Comparison of ENCODE assay signal across 22 cellular contexts in the genomic region with DNA sequence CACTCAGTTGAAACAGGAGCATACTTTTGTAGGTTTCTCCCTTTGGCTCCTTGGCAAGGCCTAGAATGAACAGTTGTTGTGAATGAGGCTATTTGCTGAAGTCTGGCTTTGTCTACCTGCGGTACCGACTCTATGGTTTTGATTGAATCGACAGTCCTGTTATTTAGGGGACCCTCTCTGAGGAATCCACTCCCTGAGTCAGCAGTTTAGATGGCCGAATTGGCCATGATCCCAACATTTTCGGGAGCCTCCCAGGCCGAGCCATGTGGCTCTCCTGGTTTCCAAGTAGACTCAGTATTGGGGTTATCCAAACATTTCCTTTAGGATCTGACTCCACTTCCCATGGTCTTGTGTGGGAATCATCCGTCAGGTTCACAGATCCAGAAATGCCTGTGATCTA.
DNase-seq lines count a peak whose midpoint lies in the region; ATAC-seq, FAIRE-seq and TF ChIP-seq lines count a peak whose summit lies in the region.
"Had no signal": no experiment of that assay in that cellular context is flagged by ENCODE, and none has a peak within 500 bp of the region (broad histone marks: within the 10 kb centered on the region; RNA-seq: fewer than 3 reads in every experiment).

No MANE protein-coding gene starts in this region.

- POLR2A ChIA-PET in HepG2 (lab: Yijun Ruan, JAX), result no interaction called here
- POLR2A ChIA-PET in IMR-90 (lab: Charles Lee; ENCODE audit: unreplicated experiment), result no interaction called here

- H2BK5ac ChIP-seq in IMR-90 (ENCODE audit: low read depth, low read length, poor library complexity, severe bottlenecking), result no peak overlapping the region

- no peak overlapping the region for H2BK120ac ChIP-seq in IMR-90 (ENCODE audit: low read depth, low read length)

- ATAC-seq in HepG2 (no peak), right lobe of liver (no peak), IMR-90 (ENCODE audit: low read depth) (no peak), HG02763 (IDR thresholded peaks at IDR 0.05; ENCODE audit: unreplicated experiment) (no peak), GM21526 (IDR thresholded peaks at IDR 0.05; ENCODE audit: low FRiP score, unreplicated experiment) (no peak)
- ATAC-seq: GM12878 had no signal

- H3K9ac ChIP-seq in HepG2 (ENCODE audit: insufficient read depth, low read depth, low read length) (no peak overlapping the region), IMR-90 (ENCODE audit: low read depth, low read length) (no peak overlapping the region)
- H3K9ac ChIP-seq: BLaER1 had no signal

- no peak overlapping the region for H3K4me3 ChIP-seq in HepG2 (replicated peaks in 1 of 3; ENCODE audit: insufficient read depth in 1 of 3, low read depth in 2 of 3, low read length in 3 of 3)
- no peak overlapping the region for H3K4me3 ChIP-seq in right lobe of liver
- H3K4me3 ChIP-seq in IMR-90 (ENCODE audit: insufficient read depth, low read depth, low read length), result no peak overlapping the region
- H3K4me3 ChIP-seq: BLaER1, GM12878 had no signal

- no peak overlapping the region for H2BK15ac ChIP-seq in IMR-90 (ENCODE audit: low read depth, low read length)

- CTCF ChIA-PET in HepG2 (lab: Yijun Ruan, JAX; ENCODE audit: low intra/inter-chr PET ratio, low total read pairs), result no interaction called here
- CTCF ChIA-PET in IMR-90 (lab: Yijun Ruan, JAX), result no interaction called here

- no peak overlapping the region for H3K56ac ChIP-seq in IMR-90 (ENCODE audit: extremely low read depth, insufficient read depth, low read length)

- intact Hi-C loops in HepG2 (cut with micrococcal nuclease; ENCODE audit: unreplicated experiment) (no loop called here), right lobe of liver (cut with DNase I) (no loop called here), IMR-90 (cut with micrococcal nuclease) (loop anchor here (5.0 kb wide), 2 partner anchors 87 to 472 kb away; no protein-coding TSS in a partner anchor)

- H3K4me2 ChIP-seq in HepG2 (ENCODE audit: low read depth, low read length) (no peak overlapping the region), IMR-90 (ENCODE audit: low read depth, low read length) (no peak overlapping the region)
- H3K4me2 ChIP-seq: BLaER1 had no signal

- no peaks in the 10 kb centered on the region for H3K9me1 ChIP-seq in IMR-90 (ENCODE audit: insufficient read depth, low read length)

- no peak overlapping the region for H3K18ac ChIP-seq in IMR-90 (ENCODE audit: low read depth, low read length)

- H2AK5ac ChIP-seq in IMR-90 (ENCODE audit: low read depth, low read length), result no peak overlapping the region

- TF ChIP-seq EP300 in HepG2 (IDR thresholded peaks at IDR 0.05; ENCODE audit: low read depth in 2 of 2, low read length in 2 of 2) (no peak), HepG2 (CRISPR knock-in tag; IDR thresholded peaks at IDR 0.05; ENCODE audit: borderline replicate concordance) (no peak)

- H3K27me3 ChIP-seq in HepG2 (ENCODE audit: control insufficient read depth in 1 of 2, insufficient read depth in 2 of 2, low read length in 2 of 2), result no peaks in the 10 kb centered on the region; a peak in 1 of 5 replicates
- no peaks in the 10 kb centered on the region for H3K27me3 ChIP-seq in right lobe of liver
- H3K27me3 ChIP-seq in IMR-90 (ENCODE audit: control insufficient read depth, insufficient read depth, low read length), result no peaks in the 10 kb centered on the region
- H3K27me3 ChIP-seq: BE2C, BLaER1 had no signal

- H2BK20ac ChIP-seq in IMR-90 (ENCODE audit: low read depth, low read length), result no peak overlapping the region

- no peak overlapping the region for H4K8ac ChIP-seq in IMR-90 (ENCODE audit: low read depth in 2 of 2, low read length in 2 of 2)

- no peak for TF ChIP-seq POLR2A in HepG2 (IDR thresholded peaks at IDR 0.05; ENCODE audit: insufficient read depth in 1 of 2, low read depth in 2 of 2, low read length in 2 of 2)
- TF ChIP-seq POLR2A in right lobe of liver (IDR thresholded peaks at IDR 0.05), result no peak
- no peak for TF ChIP-seq POLR2A in IMR-90 (IDR thresholded peaks at IDR 0.05; ENCODE audit: low read depth, low read length)

- no peak for FAIRE-seq in HepG2 (lab: Jason Lieb, UNC)
- FAIRE-seq: GM12878, GM12892, GM18507 had no signal

- dilution Hi-C loops in IMR-90 (cut with HindIII; ENCODE audit: low sequenced_read_pairs, unreplicated experiment), result no loop called here

- DNase-seq in HepG2 (ENCODE audit: low spot score) (no peak), right lobe of liver (no peak), IMR-90 (no peak), cerebellar cortex (ENCODE audit: low spot score) (peak; percentile 5)
- DNase-seq: ACHN; BE2C; CD4-positive, alpha-beta memory T cell; CD4-positive, CD25-positive, alpha-beta regulatory T cell; CD8-positive, alpha-beta memory T cell; COR-L47; DMS 273 treated with DMSO at 0.1 percent for 48 hours; DMS153; DMS53; DMS79 treated with DMSO at 0.1 percent for 48 hours; GDM1 had no signal

- H4K20me1 ChIP-seq in HepG2 (ENCODE audit: insufficient read depth, low read length) (no peaks in the 10 kb centered on the region), IMR-90 (ENCODE audit: insufficient read depth, low read length) (no peaks in the 10 kb centered on the region)
- H4K20me1 ChIP-seq: BLaER1 had no signal

- H3K79me1 ChIP-seq in IMR-90 (ENCODE audit: low read depth in 1 of 2, low read length in 2 of 2), result no peaks in the 10 kb centered on the region

- H4K5ac ChIP-seq in IMR-90 (ENCODE audit: low read depth, low read length), result no peak overlapping the region

- no peak overlapping the region for H3K23ac ChIP-seq in IMR-90 (ENCODE audit: low read depth, low read length)

- H4K91ac ChIP-seq in IMR-90 (ENCODE audit: insufficient read depth, low read depth, low read length), result no peak overlapping the region

- H3K36me3 ChIP-seq in HepG2 (replicated peaks in 1 of 2; ENCODE audit: control insufficient read depth in 1 of 2, insufficient read depth in 2 of 2, low read length in 2 of 2), result no peaks in the 10 kb centered on the region
- no peaks in the 10 kb centered on the region for H3K36me3 ChIP-seq in right lobe of liver
- H3K36me3 ChIP-seq in IMR-90 (ENCODE audit: control insufficient read depth, insufficient read depth, low read length), result no peaks in the 10 kb centered on the region
- H3K36me3 ChIP-seq: BE2C, BLaER1 had no signal

- H3K9me3 ChIP-seq in HepG2 (ENCODE audit: low read length), result no peaks in the 10 kb centered on the region
- H3K9me3 ChIP-seq in right lobe of liver, result no peaks in the 10 kb centered on the region
- peaks cover 2% of the 10 kb centered on the region; the same call in 1 of the 2 replicates for H3K9me3 ChIP-seq in IMR-90 (ENCODE audit: control insufficient read depth, insufficient read depth, low read length)
- H3K9me3 ChIP-seq: BLaER1 had no signal

- in situ Hi-C loops in HepG2 (cut with HindIII; ENCODE audit: extremely low pct_ligation_motif_present, low pct_unique_long_range_greater_than_20kb) (no loop called here), IMR-90 (cut with MboI; ENCODE audit: low sequenced_read_pairs) (loop anchor here (10.0 kb wide), 1 partner anchor 379 kb away; no protein-coding TSS in a partner anchor)

- no peak overlapping the region for H3K4ac ChIP-seq in IMR-90 (ENCODE audit: low read depth, low read length)

- no peaks in the 10 kb centered on the region for H3K79me2 ChIP-seq in HepG2 (ENCODE audit: insufficient read depth, low read length)

- TF ChIP-seq CTCF in HepG2 (CRISPR knock-in tag; IDR thresholded peaks at IDR 0.05) (no peak), right lobe of liver (IDR thresholded peaks at IDR 0.05) (no peak), IMR-90 (conservative IDR thresholded peaks at IDR 0.05; ENCODE audit: low read depth, low read length) (no peak)

- H3K4me1 ChIP-seq in HepG2 (ENCODE audit: insufficient read depth, low read length) (no peaks in the 10 kb centered on the region), right lobe of liver (no peaks in the 10 kb centered on the region), IMR-90 (ENCODE audit: control insufficient read depth, insufficient read depth, low read length) (no peaks in the 10 kb centered on the region)
- H3K4me1 ChIP-seq: BE2C, BLaER1 had no signal

- no peak for TF ChIP-seq RAD21 in HepG2 (CRISPR knock-in tag; IDR thresholded peaks at IDR 0.05)
- TF ChIP-seq RAD21 in IMR-90 (IDR thresholded peaks at IDR 0.05; ENCODE audit: low read length), result no peak

- H3K27ac ChIP-seq in HepG2 (ENCODE audit: extremely low read length, insufficient read depth, low read length) (no peak overlapping the region), right lobe of liver (no peak overlapping the region), IMR-90 (ENCODE audit: insufficient read depth, low read length) (no peak overlapping the region)
- H3K27ac ChIP-seq: 22Rv1, BLaER1 had no signal

- BruUV-seq in HepG2 (replicated peaks; lab: Mats Ljungman, UMichigan) (no TSS peak), IMR-90 (replicated peaks; lab: Mats Ljungman, UMichigan) (no TSS peak)

- H2AK9ac ChIP-seq in IMR-90 (replicated peaks; ENCODE audit: low read depth, low read length, poor library complexity), result no peak overlapping the region

- H2AFZ ChIP-seq in HepG2 (ENCODE audit: low read length) (no peak overlapping the region), IMR-90 (replicated peaks; ENCODE audit: low read length, poor library complexity) (no peak overlapping the region)

- H3K14ac ChIP-seq in IMR-90 (replicated peaks; ENCODE audit: low read depth, low read length), result no peak overlapping the region

- WGBS in HepG2 (ENCODE audit: low lambda C conversion rate), result 26% methylated on average over 7 of the region's 7 CpGs
- 93% methylated on average over 7 of the region's 7 CpGs for WGBS in right lobe of liver (ENCODE audit: insufficient coverage, low coverage, low lambda C conversion rate, missing lambda C conversion rate)
- WGBS in IMR-90 (ENCODE audit: extremely low coverage in 2 of 2, insufficient read length in 1 of 2), 2 experiments, result no CpG with 5 or more reads among the region's 7 CpGs

TF ChIP-seq in HepG2, 621 proteins besides CTCF, POLR2A, EP300 and RAD21 (continues in another document):
- TF ChIP-seq ZNF7 (CRISPR knock-in tag; IDR thresholded peaks at IDR 0.05) (no peak), SMAD1 (CRISPR knock-in tag; IDR thresholded peaks at IDR 0.05; ENCODE audit: borderline replicate concordance, low read depth) (no peak)

TF ChIP-seq in IMR-90, 13 proteins besides CTCF, POLR2A, EP300 and RAD21:
- TF ChIP-seq MAZ (IDR thresholded peaks at IDR 0.05; ENCODE audit: borderline replicate concordance, low read depth, low read length), result no peak
- no peak for TF ChIP-seq MXI1 (IDR thresholded peaks at IDR 0.05; ENCODE audit: borderline replicate concordance, low read depth, low read length)
- no peak for TF ChIP-seq CEBPB (IDR thresholded peaks at IDR 0.05; ENCODE audit: low read depth, low read length)
- peak; percentile 75 for TF ChIP-seq MAFK (IDR thresholded peaks at IDR 0.05; ENCODE audit: low read depth, low read length)
- no peak for TF ChIP-seq SMC3 (IDR thresholded peaks at IDR 0.05; ENCODE audit: low read depth, low read length)
TF ChIP-seq in IMR-90: peak in this region for 1.
